8 cellular contexts compared by ENCODE assay signal in the genomic region with DNA sequence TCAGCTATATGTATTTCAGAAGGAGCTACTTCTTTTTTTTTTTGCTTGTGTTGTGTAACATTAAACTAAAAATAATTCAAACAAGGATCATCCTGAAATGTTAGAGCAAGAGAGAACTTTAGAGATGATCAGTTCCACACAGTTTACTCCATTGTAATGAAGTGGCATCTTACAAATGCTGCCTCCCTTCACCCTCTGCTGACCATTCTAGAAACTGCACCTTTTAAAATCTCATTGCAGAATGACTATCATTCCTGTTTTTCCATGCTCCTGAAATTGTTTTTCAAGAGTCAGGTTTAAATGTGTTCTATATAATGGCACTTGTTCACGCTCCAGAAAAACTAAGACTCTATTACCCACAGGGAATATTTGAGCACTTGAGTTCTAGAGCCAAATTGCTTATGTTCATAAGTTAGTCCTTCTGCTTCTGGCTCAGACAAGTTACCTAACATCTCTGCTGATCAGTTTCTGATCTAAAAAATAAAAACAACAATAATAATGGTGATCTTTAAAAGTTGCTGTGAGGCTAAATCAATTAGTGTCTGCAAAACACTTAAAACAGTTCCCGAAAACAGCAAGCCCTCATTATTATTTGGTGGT. TPM values are rescaled to one million over a fixed set of nuclear protein-coding genes. Genes with fewer than 3 reads are reported as not detected.
DNase-seq lines count a peak whose midpoint lies in the region; ATAC-seq and TF ChIP-seq lines count a peak whose summit lies in the region.

No MANE protein-coding gene starts in this region.

- H3K27me3 Mint-ChIP-seq in activated T-cell treated with anti-CD3 and anti-CD28 coated beads, Interleukin-2, amount 50 U/mL, for 24 hours: peaks cover 9% of the 10 kb centered on the region

- H4K20me1 ChIP-seq in PC-9 (ENCODE audit: insufficient read depth): no peaks in the 10 kb centered on the region

- no TSS peak for BruUV-seq in PC-9 (replicated peaks; lab: Mats Ljungman, UMichigan)

- H3K4me1 Mint-ChIP-seq in activated T-cell treated with anti-CD3 and anti-CD28 coated beads, Interleukin-2, amount 50 U/mL, for 24 hours (ENCODE audit: low read depth): no peaks in the 10 kb centered on the region

- no peak overlapping the region for H3K27ac Mint-ChIP-seq in activated T-cell treated with anti-CD3 and anti-CD28 coated beads, Interleukin-2, amount 50 U/mL, for 24 hours

- no peak overlapping the region for H2AFZ ChIP-seq in PC-9

- H3K36me3 ChIP-seq in BJ (ENCODE audit: control insufficient read depth, insufficient read depth, low read length) (no peaks in the 10 kb centered on the region), PC-9 (ENCODE audit: low read depth) (no peaks in the 10 kb centered on the region), esophagus squamous epithelium (no peaks in the 10 kb centered on the region), prostate gland (no peaks in the 10 kb centered on the region)

- no peak overlapping the region for H3K27ac ChIP-seq in PC-9
- no peak overlapping the region for H3K27ac ChIP-seq in esophagus squamous epithelium
- no peak overlapping the region for H3K27ac ChIP-seq in prostate gland

- H3K9me3 Mint-ChIP-seq in activated T-cell treated with anti-CD3 and anti-CD28 coated beads, Interleukin-2, amount 50 U/mL, for 24 hours: no peaks in the 10 kb centered on the region

- H3K4me3 Mint-ChIP-seq in activated T-cell treated with anti-CD3 and anti-CD28 coated beads, Interleukin-2, amount 50 U/mL, for 24 hours: no peak overlapping the region

- no peaks in the 10 kb centered on the region for H3F3A ChIP-seq in PC-9 (ENCODE audit: insufficient read depth, low read depth)

- POLR2A ChIA-PET in BJ (lab: Charles Lee): no interaction called here
- POLR2A ChIA-PET in PC-9 (lab: Charles Lee; ENCODE audit: unreplicated experiment): no interaction called here

- H3K36me3 Mint-ChIP-seq in activated T-cell treated with anti-CD3 and anti-CD28 coated beads, Interleukin-2, amount 50 U/mL, for 24 hours (ENCODE audit: low read depth): no peaks in the 10 kb centered on the region

- DNase-seq in BJ (ENCODE audit: low read depth) (no peak), PC-9 (no peak), esophagus squamous epithelium (lab: John Stamatoyannopoulos, UW) (no peak), prostate gland (ENCODE audit: low spot score) (no peak)
- no peak for DNase-seq in stimulated activated CD4-positive, alpha-beta T cell treated with anti-CD3 and anti-CD28 coated beads, Interleukin-4, amount 100 ng/mL, for 1 hour
- DNase-seq in activated T-cell treated with anti-CD3 and anti-CD28 coated beads, Interleukin-2, amount 50 U/mL, for 24 hours: no peak

- CTCF ChIA-PET in BJ (lab: Yijun Ruan, JAX) (interaction anchor here (0.6 to 2.3 kb wide), 9 partner anchors 9 to 375 kb away, joined by 3 to 8 read pairs (median 4); no protein-coding TSS in a partner anchor), PC-9 (lab: Charles Lee) (interaction anchor here (1.4 kb wide), 1 partner anchor 367 kb away, joined by 3 read pairs; no protein-coding TSS in a partner anchor)

- ATAC-seq in GM18520 (IDR thresholded peaks at IDR 0.05; ENCODE audit: unreplicated experiment) (peak; percentile 55), HG03175 (IDR thresholded peaks at IDR 0.05; ENCODE audit: unreplicated experiment) (peak; percentile 79)

- H3K4me1 ChIP-seq in PC-9 (replicated peaks; ENCODE audit: insufficient read depth) (no peaks in the 10 kb centered on the region), esophagus squamous epithelium (no peaks in the 10 kb centered on the region), prostate gland (replicated peaks) (no peaks in the 10 kb centered on the region)

- H3K4me2 ChIP-seq in PC-9: no peak overlapping the region

- no peaks in the 10 kb centered on the region for H3K79me2 ChIP-seq in PC-9 (ENCODE audit: low read depth)

- H3K9me3 ChIP-seq in PC-9 (ENCODE audit: insufficient read depth, low read depth) (no peaks in the 10 kb centered on the region), esophagus squamous epithelium (no peaks in the 10 kb centered on the region), prostate gland (no peaks in the 10 kb centered on the region)

- H3K27me3 ChIP-seq in BJ (ENCODE audit: control insufficient read depth, insufficient read depth, low read length): no peaks in the 10 kb centered on the region
- no peaks in the 10 kb centered on the region for H3K27me3 ChIP-seq in PC-9 (ENCODE audit: insufficient read depth, low read depth)
- H3K27me3 ChIP-seq in esophagus squamous epithelium: peaks cover 0 to 1% (median 0%) of the 10 kb centered on the region in 4 donors
- H3K27me3 ChIP-seq in prostate gland (replicated peaks; ENCODE audit: insufficient read depth): no peaks in the 10 kb centered on the region

- intact Hi-C loops in PC-9 (cut with micrococcal nuclease; ENCODE audit: unreplicated experiment): loop anchor here (2.0 to 5.0 kb wide), 2 partner anchors 365 to 860 kb away; no protein-coding TSS in a partner anchor
- intact Hi-C loops in esophagus squamous epithelium (cut with DNase I): no loop called here
- intact Hi-C loops in prostate gland (cut with DNase I): loop anchor here (5.0 kb wide), 1 partner anchor 365 kb away; no protein-coding TSS in a partner anchor

- H3K4me3 ChIP-seq in BJ (ENCODE audit: low read depth, low read length): no peak overlapping the region
- no peak overlapping the region for H3K4me3 ChIP-seq in PC-9
- H3K4me3 ChIP-seq in esophagus squamous epithelium: no peak overlapping the region
- no peak overlapping the region for H3K4me3 ChIP-seq in prostate gland

- TF ChIP-seq CTCF in BJ (IDR thresholded peaks at IDR 0.05; ENCODE audit: insufficient read depth, low read depth, low read length) (peak; percentile 77), PC-9 (conservative IDR thresholded peaks at IDR 0.05) (peak; percentile 87), esophagus squamous epithelium (IDR thresholded peaks at IDR 0.05) (peak; percentile 21 to 72 (median 56)), prostate gland (IDR thresholded peaks at IDR 0.05) (peak; percentile 29 to 67 (median 49))

- no peaks in the 10 kb centered on the region for H3K9me2 ChIP-seq in PC-9 (ENCODE audit: insufficient read depth)

- TF ChIP-seq POLR2A in esophagus squamous epithelium (IDR thresholded peaks at IDR 0.05) (no peak), prostate gland (IDR thresholded peaks at IDR 0.05) (no peak)

- 43 to 46% methylated on average over 2 of the region's 2 CpGs for WGBS in esophagus squamous epithelium, 2 donors
- WGBS in prostate gland: 43% methylated on average over 2 of the region's 2 CpGs

RNA-seq across cellular contexts. Expression of a gene that starts 21.5 kb away (rescaled TPM):
- polyA plus RNA-seq in BJ (2011; rRNA removed): 0.07 TPM in 2 replicates
- polyA minus RNA-seq in BJ (2011; rRNA and poly(A)+ RNA removed): 0.10 TPM in 1 of 2 replicates, not detected in the other
- total RNA-seq in PC-9 (2021) (0.09 TPM in 1 of 2 replicates, not detected in the other), esophagus squamous epithelium (10 to 100 TPM in 1 of 4 donors, 1 to 10 TPM in 1, under 1 TPM in 2; 0.19 to 12.8 (median 2.6) TPM), prostate gland (1 to 10 TPM in 1 of 2 donors, under 1 TPM in 1; 0.57 to 3.3 TPM)
